8 cellular contexts compared by ENCODE assay signal in genomic region chr12:133130038-133130807, GRCh38. TPM values are rescaled to one million over a fixed set of nuclear protein-coding genes. Genes with fewer than 3 reads are reported as not detected.
DNase-seq lines count a peak whose midpoint lies in the region; TF ChIP-seq lines count a peak whose summit lies in the region.

Gene ZNF10 (plus strand): TSS chr12:133130627. CDS start chr12:133144493, 13,866 bp downstream.
Gene ZNF891 (minus strand): TSS chr12:133130274. CDS start chr12:133121918, 8,356 bp downstream.

- no peaks in the 10 kb centered on the region for H3K4me1 ChIP-seq in GM23248 (ENCODE audit: insufficient read depth)

- H3K9me3 ChIP-seq in GM23248 (ENCODE audit: low read depth): no peaks in the 10 kb centered on the region

- H3K9me2 ChIP-seq in GM23248 (ENCODE audit: insufficient read depth): no peaks in the 10 kb centered on the region

- POLR2A ChIA-PET in RWPE1 (lab: Yijun Ruan, JAX; ENCODE audit: low non-redundant PET): interaction anchor here (0.5 to 0.7 kb wide), 3 partner anchors 37 to 51 kb away, joined by 3 to 4 read pairs (median 3); partner anchors contain the start of gene ZNF268

- no peaks in the 10 kb centered on the region for H3K27me3 ChIP-seq in GM23248 (replicated peaks; ENCODE audit: insufficient read depth)

- H3K27ac ChIP-seq in GM23248 (peak within 1 kb of the TSS; percentile 98), RWPE1 (peak within 1 kb of the TSS; percentile 96)

- DNase-seq in Daoy (ENCODE audit: low read depth) (peak; percentile 98), GM23248 (peak; percentile 98), Kasumi-1 (lab: John Stamatoyannopoulos, UW) (peak; percentile 88 to 89), RWPE1 (ENCODE audit: low spot score) (peak; percentile 88), fibroblast of the conjunctiva (ENCODE audit: low read depth) (peak; percentile 93), nephron progenitor cell (peak; percentile 97)
- peak; percentile 99 for DNase-seq in activated effector memory CD4-positive, alpha-beta T cell treated with anti-CD3 and anti-CD28 coated beads, Interleukin-2, amount 50 U/mL, for 16 hours

- peaks cover 14% of the 10 kb centered on the region for H3K4me1 Mint-ChIP-seq in nephron progenitor cell
- peaks cover 19% of the 10 kb centered on the region for H3K4me1 Mint-ChIP-seq in stimulated activated naive CD8-positive, alpha-beta T cell treated with anti-CD3 and anti-CD28 coated beads, Interleukin-15, Interleukin-2, amounts not matched to agents 100 ng/mL and 50 ng/mL, for 24 hours (ENCODE audit: low read depth)

- H3K9me3 Mint-ChIP-seq in nephron progenitor cell: peaks cover 100% of the 10 kb centered on the region
- H3K9me3 Mint-ChIP-seq in stimulated activated naive CD8-positive, alpha-beta T cell treated with anti-CD3 and anti-CD28 coated beads, Interleukin-15, Interleukin-2, amounts not matched to agents 100 ng/mL and 50 ng/mL, for 24 hours: peaks cover 30% of the 10 kb centered on the region

- peak within 1 kb of the TSS; percentile 98 for H3K4me3 Mint-ChIP-seq in nephron progenitor cell
- H3K4me3 Mint-ChIP-seq in stimulated activated naive CD8-positive, alpha-beta T cell treated with anti-CD3 and anti-CD28 coated beads, Interleukin-15, Interleukin-2, amounts not matched to agents 100 ng/mL and 50 ng/mL, for 24 hours: peak within 1 kb of the TSS; percentile 98

- TF ChIP-seq CTCF in RWPE1 (conservative IDR thresholded peaks at IDR 0.05; ENCODE audit: low read depth): no peak
- TF ChIP-seq CTCF in nephron progenitor cell (IDR thresholded peaks at IDR 0.05): no peak

- peak within 1 kb of the TSS; percentile 95 for H3K4me3 ChIP-seq in GM23248

- CTCF ChIA-PET in RWPE1 (lab: Yijun Ruan, JAX): interaction anchor here (1.1 kb wide), 1 partner anchor 30 kb away, joined by 3 read pairs; no protein-coding TSS in a partner anchor

- H3K36me3 Mint-ChIP-seq in nephron progenitor cell (ENCODE audit: low read depth): peaks cover 100% of the 10 kb centered on the region
- H3K36me3 Mint-ChIP-seq in stimulated activated naive CD8-positive, alpha-beta T cell treated with anti-CD3 and anti-CD28 coated beads, Interleukin-15, Interleukin-2, amounts not matched to agents 100 ng/mL and 50 ng/mL, for 24 hours (ENCODE audit: low read depth): peaks cover 80% of the 10 kb centered on the region

- H3K36me3 ChIP-seq in GM23248 (ENCODE audit: low read depth): peaks cover 13% of the 10 kb centered on the region; the same call in 1 of the 2 replicates

- H3F3A ChIP-seq in GM23248 (ENCODE audit: insufficient read depth): no peaks in the 10 kb centered on the region

- H4K20me1 ChIP-seq in GM23248 (ENCODE audit: insufficient read depth): no peaks in the 10 kb centered on the region

- in situ Hi-C loops in GM23248 (cut with MboI): no loop called here

- H3K4me2 ChIP-seq in GM23248 (ENCODE audit: unreplicated experiment): peak within 1 kb of the TSS; percentile 83

- H3K27me3 Mint-ChIP-seq in nephron progenitor cell (ENCODE audit: low read depth, poor library complexity): peaks cover 6% of the 10 kb centered on the region
- H3K27me3 Mint-ChIP-seq in stimulated activated naive CD8-positive, alpha-beta T cell treated with anti-CD3 and anti-CD28 coated beads, Interleukin-15, Interleukin-2, amounts not matched to agents 100 ng/mL and 50 ng/mL, for 24 hours: no peaks in the 10 kb centered on the region

- H3K27ac Mint-ChIP-seq in nephron progenitor cell: peak within 1 kb of the TSS; percentile 100
- H3K27ac Mint-ChIP-seq in stimulated activated naive CD8-positive, alpha-beta T cell treated with anti-CD3 and anti-CD28 coated beads, Interleukin-15, Interleukin-2, amounts not matched to agents 100 ng/mL and 50 ng/mL, for 24 hours: peak within 1 kb of the TSS; percentile 97

- H3K9ac ChIP-seq in GM23248: peak within 1 kb of the TSS; percentile 96

- peak within 1 kb of the TSS; percentile 99 for H2AFZ ChIP-seq in GM23248

- H3K79me2 ChIP-seq in GM23248 (ENCODE audit: insufficient read depth): peaks cover 21% of the 10 kb centered on the region

- WGBS in GM23248 (ENCODE audit: low coverage in 1 of 2, low lambda C conversion rate in 2 of 2, missing lambda C conversion rate in 2 of 2), 2 experiments: 1% methylated on average over 68 of the region's 87 CpGs

RNA-seq across cellular contexts. Expression of gene ZNF10, which starts in this region (rescaled TPM):
- 3.0 and 5.8 TPM in 2 replicates for total RNA-seq in Daoy (2014; rRNA removed; shearing (Covaris generic))
- total RNA-seq in GM23248 (2014; rRNA removed; shearing (Covaris generic)): 5.9 and 15.2 TPM in 2 replicates
- 2.8 and 3.6 TPM in 2 replicates for polyA plus RNA-seq in GM23248 (2016; fragmentation: Nextera tagmentation; extraction: Ambion mirVana)

RNA-seq across cellular contexts. Expression of gene ZNF891, which starts in this region (rescaled TPM):
- total RNA-seq in Daoy (2014; rRNA removed; shearing (Covaris generic)): 0.51 and 0.77 TPM in 2 replicates
- 0.43 and 0.63 TPM in 2 replicates for total RNA-seq in GM23248 (2014; rRNA removed; shearing (Covaris generic))
- polyA plus RNA-seq in GM23248 (2016; fragmentation: Nextera tagmentation; extraction: Ambion mirVana): 0.25 and 0.29 TPM in 2 replicates

Comparison
In these comparisons a context has a peak if more than half of its experiments do, and no peak if none do; other contexts are left out.
1. Peak in every context shown above with its lines: DNase-seq, H3K4me3 ChIP-seq and H3K27ac ChIP-seq.